In genomic region chr6:157786221-157786620, GRCh38 we compare ENCODE assay signal across 29 cellular contexts. TPM values are rescaled to one million over a fixed set of nuclear protein-coding genes. Genes with fewer than 3 reads are reported as not detected.
DNase-seq lines count a peak whose midpoint lies in the region; ATAC-seq, FAIRE-seq and TF ChIP-seq lines count a peak whose summit lies in the region.
"Had no signal": no experiment of that assay in that cellular context is flagged by ENCODE, and none has a peak within 500 bp of the region (broad histone marks: within the 10 kb centered on the region; RNA-seq: fewer than 3 reads in every experiment).

No MANE protein-coding gene starts in this region.

- DNase-seq in D721Med (ENCODE audit: insufficient read length, low spot score) (no peak), K562 (ENCODE audit: extremely low read depth in 1 of 4, low spot score in 3 of 4) (no peak), OCI-M1 (lab: John Stamatoyannopoulos, UW) (no peak), sigmoid colon (no peak)
- DNase-seq: 8988T; ACHN; AML-193; BE2C; C1 segment of cervical spinal cord; Caco-2; Calu3; CD4-positive, alpha-beta memory T cell; CD4-positive, alpha-beta T cell; CD4-positive, CD25-positive, alpha-beta regulatory T cell; CD8-positive, alpha-beta memory T cell; CD8-positive, alpha-beta T cell; COR-L47; DMS 273 treated with DMSO at 0.1 percent for 48 hours; DMS153; DMS53; DMS79; DMS79 treated with DMSO at 0.1 percent for 48 hours; DND-41; EL had no signal

- TF ChIP-seq CTCF in D721Med (IDR thresholded peaks at IDR 0.05; ENCODE audit: insufficient read depth, missing control alignments): no peak
- TF ChIP-seq CTCF in K562 (IDR thresholded peaks at IDR 0.05 in 2 of 3, conservative IDR thresholded peaks at IDR 0.05 in 1 of 3; ENCODE audit: insufficient read depth in 2 of 3, low read depth in 1 of 3, low read length in 3 of 3): no peak
- TF ChIP-seq CTCF in sigmoid colon (IDR thresholded peaks at IDR 0.05): no peak

- no peak overlapping the region for H2AFZ ChIP-seq in K562 (ENCODE audit: low read depth, low read length)

- intact Hi-C loops in K562 (cut with micrococcal nuclease) (no loop called here), sigmoid colon (cut with DNase I) (no loop called here)

- H3K4me1 ChIP-seq in K562 (replicated peaks in 1 of 2; ENCODE audit: control insufficient read depth in 2 of 2, insufficient read depth in 2 of 2, low read length in 2 of 2): peaks cover 4 to 7% of the 10 kb centered on the region in 2 experiments; a peak in 3 of 5 replicates
- no peaks in the 10 kb centered on the region for H3K4me1 ChIP-seq in sigmoid colon
- H3K4me1 ChIP-seq: BE2C, BLaER1 had no signal

- CTCF ChIA-PET in K562 (lab: Yijun Ruan, JAX; ENCODE audit: low intra/inter-chr PET ratio): no interaction called here

- H3K4me3 ChIP-seq in K562: no peak overlapping the region
- H3K4me3 ChIP-seq in sigmoid colon: no peak overlapping the region
- H3K4me3 ChIP-seq: A549; BLaER1; BLaER1 treated with 17β-estradiol and CSF1 and Interleukin-3, amounts not matched to agents 10 nM and 100 nM had no signal

- no peaks in the 10 kb centered on the region for H3K9me1 ChIP-seq in K562 (ENCODE audit: control insufficient read depth, insufficient read depth, low read length)

- WGBS in K562 (ENCODE audit: insufficient coverage, low coverage, missing lambda C conversion rate): 16% methylated on average over 3 of the region's 3 CpGs
- 83 to 90% methylated on average over 3 of the region's 3 CpGs for WGBS in sigmoid colon, 2 donors

- no peak for ATAC-seq in K562
- ATAC-seq: CD8-positive, alpha-beta T cell had no signal

- no peak overlapping the region for H3K4me2 ChIP-seq in K562 (ENCODE audit: insufficient read depth, low read length)
- H3K4me2 ChIP-seq: BLaER1; BLaER1 treated with 17β-estradiol and CSF1 and Interleukin-3, amounts not matched to agents 10 nM and 100 nM had no signal

- no peaks in the 10 kb centered on the region for H3K79me2 ChIP-seq in K562 (ENCODE audit: control insufficient read depth, insufficient read depth, low read length)

- POLR2A ChIA-PET in K562 (lab: Yijun Ruan, JAX): no interaction called here

- H3K36me3 ChIP-seq in K562 (ENCODE audit: control insufficient read depth, insufficient read depth, low read length) (no peaks in the 10 kb centered on the region), sigmoid colon (no peaks in the 10 kb centered on the region)
- H3K36me3 ChIP-seq: BE2C; BLaER1; BLaER1 treated with 17β-estradiol and CSF1 and Interleukin-3, amounts not matched to agents 10 nM and 100 nM had no signal

- BruUV-seq in K562 (replicated peaks; lab: Mats Ljungman, UMichigan): no TSS peak

- H4K20me1 ChIP-seq in K562 (replicated peaks; ENCODE audit: control insufficient read depth, insufficient read depth, low read length): no peaks in the 10 kb centered on the region
- H4K20me1 ChIP-seq: BLaER1; BLaER1 treated with 17β-estradiol and CSF1 and Interleukin-3, amounts not matched to agents 10 nM and 100 nM had no signal

- no peak overlapping the region for H3K9ac ChIP-seq in K562 (ENCODE audit: insufficient read depth in 1 of 2, low read depth in 2 of 2, low read length in 2 of 2)
- H3K9ac ChIP-seq: BLaER1; BLaER1 treated with 17β-estradiol and CSF1 and Interleukin-3, amounts not matched to agents 10 nM and 100 nM had no signal

- no peak for TF ChIP-seq RAD21 in K562 (CRISPR knock-in tag; conservative IDR thresholded peaks at IDR 0.05 in 1 of 2, IDR thresholded peaks at IDR 0.05 in 1 of 2)

- TF ChIP-seq EP300 in K562 (IDR thresholded peaks at IDR 0.05; ENCODE audit: low read length): no peak
- no peak for TF ChIP-seq EP300 in sigmoid colon (IDR thresholded peaks at IDR 0.05)

- TF ChIP-seq POLR2A in K562 (conservative IDR thresholded peaks at IDR 0.05): no peak
- no peak for TF ChIP-seq POLR2A in sigmoid colon (IDR thresholded peaks at IDR 0.05)

- H3K27ac ChIP-seq in K562 (ENCODE audit: extremely low read depth, low read depth, low read length) (no peak overlapping the region), sigmoid colon (no peak overlapping the region)
- H3K27ac ChIP-seq: BLaER1; BLaER1 treated with 17β-estradiol and CSF1 and Interleukin-3, amounts not matched to agents 10 nM and 100 nM; C4-2B had no signal

- H3K9me3 ChIP-seq in K562 (replicated peaks; ENCODE audit: control insufficient read depth, insufficient read depth, low read depth, low read length) (no peaks in the 10 kb centered on the region), sigmoid colon (no peaks in the 10 kb centered on the region)
- H3K9me3 ChIP-seq: A549, BE2C, Caco-2 had no signal

- H3K27me3 ChIP-seq in K562 (ENCODE audit: control insufficient read depth in 2 of 2, insufficient read depth in 2 of 2, low read length in 2 of 2) (no peaks in the 10 kb centered on the region), sigmoid colon (no peaks in the 10 kb centered on the region)
- H3K27me3 ChIP-seq: BE2C; BLaER1; BLaER1 treated with 17β-estradiol and CSF1 and Interleukin-3, amounts not matched to agents 10 nM and 100 nM had no signal

- in situ Hi-C loops in K562 (cut with MboI): no loop called here

- FAIRE-seq in D721Med (lab: Jason Lieb, UNC) (peak; percentile 16), K562 (lab: Jason Lieb, UNC) (no peak)
- FAIRE-seq: A204.1, A549 had no signal

TF ChIP-seq in K562, 482 proteins besides CTCF, POLR2A, EP300 and RAD21:
- no peak for TF ChIP-seq ZNF785 (CRISPR knock-in tag; IDR thresholded peaks at IDR 0.05)
- peak; percentile 51; the same call in 1 of the 2 replicates for TF ChIP-seq CBFA2T3 (IDR thresholded peaks at IDR 0.05)
- peak; percentile 34 for TF ChIP-seq TAL1 (IDR thresholded peaks at IDR 0.05)
- TF ChIP-seq ARID1B (IDR thresholded peaks at IDR 0.05): peak; percentile 56; the same call in 1 of the 2 replicates
- TF ChIP-seq FOXJ2 (tag; IDR thresholded peaks at IDR 0.05): no peak
- peak; percentile 29; the same call in 1 of the 2 replicates for TF ChIP-seq TCF3 (CRISPR knock-in tag; IDR thresholded peaks at IDR 0.05)
- no peak for TF ChIP-seq NRF1 (conservative IDR thresholded peaks at IDR 0.05 in 1 of 2, IDR thresholded peaks at IDR 0.05 in 1 of 2)
- peak in 1 of 2 experiments; percentile 42; a peak in 1 of 3 replicates for TF ChIP-seq CBX3 (IDR thresholded peaks at IDR 0.05; ENCODE audit: borderline replicate concordance in 1 of 2, low read length in 2 of 2)
- TF ChIP-seq TRIM24 (IDR thresholded peaks at IDR 0.05): 0 out of 4 replicates have a peak, but pooled peaks of 1 of the 2 experiments have one; percentile 37
- no peak for TF ChIP-seq NFATC3 (IDR thresholded peaks at IDR 0.05)
- peak; percentile 44; the same call in 1 of the 2 replicates for TF ChIP-seq FOSL1 (tag; conservative IDR thresholded peaks at IDR 0.05)
- no peak for TF ChIP-seq MXD1 (CRISPR knock-in tag; IDR thresholded peaks at IDR 0.05; ENCODE audit: borderline replicate concordance, poor library complexity, severe bottlenecking)
TF ChIP-seq in K562: peak in this region for 7.

RNA-seq across cellular contexts. Expression of gene SNX9, which starts 36.8 kb away (rescaled TPM):
- total RNA-seq in K562 (2011; cell fraction: chromatin; rRNA removed; ENCODE audit: low replicate concordance): 38.7 and 52.0 TPM in 2 replicates
- 23.3 and 24.7 TPM in 2 replicates for total RNA-seq in K562 (2011; cell fraction: nucleolus; rRNA removed)
- 28.7 and 31.5 TPM in 2 replicates for total RNA-seq in K562 (2011; cell fraction: nucleoplasm; rRNA removed)
- total RNA-seq in K562 (2014; rRNA removed) (57.1 and 64.3 TPM in 2 replicates), K562 (2014; rRNA removed; fragmentation: Illumina TruSeq; extraction: Trizol) (52.8 and 59.8 TPM in 2 replicates), K562 (2015; rRNA removed; fragmentation: Illumina TruSeq; extraction: Trizol) (45.2 and 48.1 TPM in 2 replicates), K562 (2021) (66.8 and 72.2 TPM in 2 replicates), sigmoid colon (10 to 100 TPM; 48.5 to 68.1 (median 63.1) TPM)
- polyA plus RNA-seq in K562 (2011; rRNA removed) (63.6 and 80.2 TPM in 2 replicates), K562 (2014; fragmentation: Illumina TruSeq; extraction: Trizol) (79.5 and 81.7 TPM in 2 replicates), K562 (2014; fragmentation: Nextera tagmentation; extraction: Ambion mirVana) (1 to 10 TPM; 6.0 to 7.3 TPM), K562 (2014; rRNA removed) (61.3 and 70.0 TPM in 2 replicates), sigmoid colon (10 to 100 TPM; 42.6 to 72.6 (median 60.1) TPM)
- 35.7 and 42.0 TPM in 2 replicates for polyA plus RNA-seq in K562 (2011; cell fraction: cytosol; rRNA removed)
- 56.0 and 61.8 TPM in 2 replicates for polyA plus RNA-seq in K562 (2011; cell fraction: nucleus; rRNA removed)
- polyA plus RNA-seq in K562 (2012): 38.3 and 43.4 TPM in 2 replicates
- polyA minus RNA-seq in K562 (2011; rRNA and poly(A)+ RNA removed): 59.7 and 63.7 TPM in 2 replicates
- polyA minus RNA-seq in K562 (2011; cell fraction: cytosol; rRNA and poly(A)+ RNA removed): 28.7 and 35.8 TPM in 2 replicates
- 21.7 and 34.3 TPM in 2 replicates for polyA minus RNA-seq in K562 (2011; cell fraction: nucleus; rRNA and poly(A)+ RNA removed)
